Comparison of ENCODE assay signal across 7 cellular contexts in the genomic region with DNA sequence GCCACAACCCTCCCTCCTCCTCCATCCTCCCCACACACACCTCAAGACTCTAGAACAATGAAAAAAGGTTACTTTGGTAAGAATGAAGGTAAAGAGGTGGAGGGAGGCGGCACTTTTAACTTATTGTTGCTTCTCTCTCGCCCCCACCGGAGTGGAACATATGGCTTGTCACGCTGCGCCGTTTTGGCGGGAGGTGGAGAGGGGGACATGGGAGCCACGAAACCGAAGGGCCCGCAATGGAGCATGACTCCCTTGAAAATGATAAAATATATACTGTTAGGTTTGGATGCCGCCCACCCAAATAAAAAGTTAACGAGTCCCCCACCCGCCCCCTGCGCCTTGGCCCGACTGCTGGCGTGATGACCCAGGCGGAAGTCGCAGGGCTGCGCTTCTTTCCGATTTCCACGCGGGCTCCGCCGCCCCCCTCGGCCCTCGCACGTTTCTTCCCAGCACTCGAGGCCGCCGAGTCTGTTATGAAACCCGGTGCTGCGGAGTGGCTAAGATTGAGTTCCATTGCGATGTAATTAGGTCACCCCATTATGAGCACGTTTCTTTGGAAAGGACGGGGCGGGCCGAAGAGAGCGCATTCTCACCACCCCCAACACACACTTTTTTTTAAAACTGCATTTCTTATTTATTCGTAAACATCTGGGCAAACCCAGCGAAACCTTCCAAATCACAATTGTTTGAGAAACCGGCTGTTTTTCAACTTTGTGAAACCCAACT. TPM values are rescaled to one million over a fixed set of nuclear protein-coding genes. Genes with fewer than 3 reads are reported as not detected.
DNase-seq lines count a peak whose midpoint lies in the region; ATAC-seq and TF ChIP-seq lines count a peak whose summit lies in the region.

No MANE protein-coding gene starts in this region.

- TF ChIP-seq EP300 in neural cell (conservative IDR thresholded peaks at IDR 0.05; ENCODE audit: poor library complexity, severe bottlenecking), result no peak

- no peaks in the 10 kb centered on the region for H4K20me1 ChIP-seq in neural cell (ENCODE audit: insufficient read depth)

- peaks cover 51% of the 10 kb centered on the region for H3K4me1 Mint-ChIP-seq in activated T-helper 1 cell treated with anti-CD3 and anti-CD28 coated beads, Interleukin-12 subunit alpha, Interleukin-12 subunit beta, Interleukin-2, Interleukin-4 antibody, amounts not matched to agents 30 ng/mL and 10 ng/mL and 1 ng/mL, durations not matched to agents 14 hours and 24 hours and 36 hours (ENCODE audit: low read depth)

- H3K9me2 ChIP-seq in neural cell (ENCODE audit: insufficient read depth, low read length), result no peaks in the 10 kb centered on the region

- no peak for TF ChIP-seq RAD21 in neural cell (conservative IDR thresholded peaks at IDR 0.05)

- H3K4me2 ChIP-seq in neural cell (ENCODE audit: low read length), result no peak overlapping the region

- H3K4me1 ChIP-seq in subcutaneous abdominal adipose tissue (ENCODE audit: control insufficient read depth in 5 of 5, insufficient read depth in 5 of 5, low read length in 5 of 5), result peaks cover 4 to 39% (median 34%) of the 10 kb centered on the region in 5 donors

- H3K36me3 Mint-ChIP-seq in activated T-helper 1 cell treated with anti-CD3 and anti-CD28 coated beads, Interleukin-12 subunit alpha, Interleukin-12 subunit beta, Interleukin-2, Interleukin-4 antibody, amounts not matched to agents 30 ng/mL and 10 ng/mL and 1 ng/mL, durations not matched to agents 14 hours and 24 hours and 36 hours (ENCODE audit: low read depth), result peaks cover 24% of the 10 kb centered on the region

- DNase-seq in NOMO-1 treated with DMSO at 0.1 percent for 48 hours (lab: John Stamatoyannopoulos, UW; ENCODE audit: unreplicated experiment) (peak; percentile 13), fibroblast of mammary gland (ENCODE audit: low read depth) (peak; percentile 95)
- DNase-seq in activated T-helper 1 cell treated with anti-CD3 and anti-CD28 coated beads, Interleukin-12 subunit alpha, Interleukin-12 subunit beta, Interleukin-2, Interleukin-4 antibody, amounts not matched to agents 30 ng/mL and 10 ng/mL and 1 ng/mL, durations not matched to agents 14 hours and 24 hours and 36 hours (ENCODE audit: low spot score), result peak; percentile 76

- TF ChIP-seq POLR2A in GM18505 (IDR thresholded peaks at IDR 0.05; ENCODE audit: borderline replicate concordance, extremely low read depth, insufficient read depth, insufficient read length), result peak; percentile 74

- H3K36me3 ChIP-seq in neural cell (ENCODE audit: insufficient read depth, low read length), result no peaks in the 10 kb centered on the region
- H3K36me3 ChIP-seq in subcutaneous abdominal adipose tissue (ENCODE audit: control insufficient read depth in 5 of 5, insufficient read depth in 5 of 5, low read length in 5 of 5), result peaks cover 0 to 25% (median 19%) of the 10 kb centered on the region in 5 donors

- H3K4me3 ChIP-seq in fibroblast of mammary gland (ENCODE audit: control insufficient read depth, low read depth, low read length) (peak overlapping the region; percentile 87), neural cell (ENCODE audit: low read length) (peak overlapping the region; percentile 72), subcutaneous abdominal adipose tissue (ENCODE audit: low read depth in 1 of 5, low read length in 5 of 5) (peak overlapping the region; percentile 69 to 100 (median 88))

- H2AFZ ChIP-seq in neural cell (ENCODE audit: low read depth, low read length), result no peak overlapping the region

- no peak for ATAC-seq in GM18505 (IDR thresholded peaks at IDR 0.05; ENCODE audit: unreplicated experiment)
- ATAC-seq in HG03045 (IDR thresholded peaks at IDR 0.05; ENCODE audit: unreplicated experiment), result no peak

- H3F3A ChIP-seq in neural cell (ENCODE audit: insufficient read depth, low read length, poor library complexity, severe bottlenecking), result no peaks in the 10 kb centered on the region

- no peaks in the 10 kb centered on the region for H3K9me3 Mint-ChIP-seq in activated T-helper 1 cell treated with anti-CD3 and anti-CD28 coated beads, Interleukin-12 subunit alpha, Interleukin-12 subunit beta, Interleukin-2, Interleukin-4 antibody, amounts not matched to agents 30 ng/mL and 10 ng/mL and 1 ng/mL, durations not matched to agents 14 hours and 24 hours and 36 hours

- no peaks in the 10 kb centered on the region for H3K9me3 ChIP-seq in neural cell (ENCODE audit: low read length)
- no peaks in the 10 kb centered on the region for H3K9me3 ChIP-seq in subcutaneous abdominal adipose tissue (ENCODE audit: control insufficient read depth in 5 of 5, low read length in 5 of 5)

- intact Hi-C loops in activated T-helper 1 cell treated with anti-CD3 and anti-CD28 coated beads, Interleukin-12 subunit alpha, Interleukin-12 subunit beta, Interleukin-2, Interleukin-4 antibody, amounts not matched to agents 30 ng/mL and 10 ng/mL and 1 ng/mL, durations not matched to agents 14 hours and 24 hours and 36 hours (cut with micrococcal nuclease), result loop anchor here (1.0 to 10.0 kb wide), 11 partner anchors 13 to 1549 kb away; partner anchors contain the start of genes DCAF5, ERH, PALS1 and RDH11

- peak overlapping the region; percentile 100 for H3K27ac Mint-ChIP-seq in activated T-helper 1 cell treated with anti-CD3 and anti-CD28 coated beads, Interleukin-12 subunit alpha, Interleukin-12 subunit beta, Interleukin-2, Interleukin-4 antibody, amounts not matched to agents 30 ng/mL and 10 ng/mL and 1 ng/mL, durations not matched to agents 14 hours and 24 hours and 36 hours

- no peaks in the 10 kb centered on the region for H3K27me3 Mint-ChIP-seq in activated T-helper 1 cell treated with anti-CD3 and anti-CD28 coated beads, Interleukin-12 subunit alpha, Interleukin-12 subunit beta, Interleukin-2, Interleukin-4 antibody, amounts not matched to agents 30 ng/mL and 10 ng/mL and 1 ng/mL, durations not matched to agents 14 hours and 24 hours and 36 hours (ENCODE audit: insufficient read depth)

- no peak overlapping the region for H3K9ac ChIP-seq in neural cell (ENCODE audit: low read length)
- H3K9ac ChIP-seq in subcutaneous abdominal adipose tissue (ENCODE audit: low read length in 5 of 5), result peak overlapping the region; percentile 95 to 99 (median 99)

- TF ChIP-seq CTCF in fibroblast of mammary gland (conservative IDR thresholded peaks at IDR 0.05; ENCODE audit: control insufficient read depth, insufficient read depth, low read depth, low read length) (no peak), neural cell (IDR thresholded peaks at IDR 0.05; ENCODE audit: poor library complexity, severe bottlenecking) (no peak)

- peaks cover 64% of the 10 kb centered on the region for H3K27me3 ChIP-seq in neural cell (ENCODE audit: insufficient read depth, low read depth, low read length)
- H3K27me3 ChIP-seq in subcutaneous abdominal adipose tissue (ENCODE audit: control insufficient read depth in 5 of 5, insufficient read depth in 4 of 5, low read length in 5 of 5), result no peaks in the 10 kb centered on the region

- H3K27ac ChIP-seq in neural cell (ENCODE audit: low read length), result no peak overlapping the region
- peak overlapping the region; percentile 100 for H3K27ac ChIP-seq in subcutaneous abdominal adipose tissue (ENCODE audit: low read depth, low read length)

- peak overlapping the region; percentile 98 for H3K4me3 Mint-ChIP-seq in activated T-helper 1 cell treated with anti-CD3 and anti-CD28 coated beads, Interleukin-12 subunit alpha, Interleukin-12 subunit beta, Interleukin-2, Interleukin-4 antibody, amounts not matched to agents 30 ng/mL and 10 ng/mL and 1 ng/mL, durations not matched to agents 14 hours and 24 hours and 36 hours

- H3K79me2 ChIP-seq in neural cell (replicated peaks; ENCODE audit: insufficient read depth, low read length), result peaks cover 43% of the 10 kb centered on the region

TF ChIP-seq in neural cell, 6 proteins besides CTCF, POLR2A, EP300 and RAD21:
- TF ChIP-seq EZH2 (IDR thresholded peaks at IDR 0.05; ENCODE audit: borderline replicate concordance, insufficient read depth, low read length, poor library complexity, severe bottlenecking) (peak; percentile 48), SMC3 (conservative IDR thresholded peaks at IDR 0.05; ENCODE audit: poor library complexity) (no peak), POLR2AphosphoS5 (IDR thresholded peaks at IDR 0.05) (no peak)

RNA-seq across cellular contexts. Expression of gene ZFP36L1, which starts 1.4 kb away (rescaled TPM):
- total RNA-seq in activated T-helper 1 cell treated with anti-CD3 and anti-CD28 coated beads, Interleukin-12 subunit alpha, Interleukin-12 subunit beta, Interleukin-2, Interleukin-4 antibody, amounts not matched to agents 30 ng/mL and 10 ng/mL and 1 ng/mL, durations not matched to agents 14 hours and 24 hours and 36 hours, result 149 and 156 TPM in 2 replicates
- 0.12 and 0.48 TPM in 2 replicates for polyA plus RNA-seq in neural cell
- 0.73 and 1.6 TPM in 2 replicates for polyA minus RNA-seq in neural cell

Comparison
In these comparisons a context has a peak if more than half of its experiments do, and no peak if none do; other contexts are left out.
1. DNase-seq: peak in every context shown above with its lines; median percentile 95 in fibroblast of mammary gland; 76 in activated T-helper 1 cell treated with anti-CD3 and anti-CD28 coated beads, Interleukin-12 subunit alpha, Interleukin-12 subunit beta, Interleukin-2, Interleukin-4 antibody, amounts not matched to agents 30 ng/mL and 10 ng/mL and 1 ng/mL, durations not matched to agents 14 hours and 24 hours and 36 hours; 13 in NOMO-1 treated with DMSO at 0.1 percent for 48 hours.